13 cellular contexts compared by ENCODE assay signal in genomic region chr20:32822189-32822588, GRCh38. TPM values are rescaled to one million over a fixed set of nuclear protein-coding genes. Genes with fewer than 3 reads are reported as not detected.
A peak's percentile ranks its signal among the peaks of the same experiment; 100 is the strongest.
DNase-seq lines count a peak whose midpoint lies in the region; ATAC-seq and TF ChIP-seq lines count a peak whose summit lies in the region.
"Had no signal": no experiment of that assay in that cellular context is flagged by ENCODE, and none has a peak within 500 bp of the region (broad histone marks: within the 10 kb centered on the region; RNA-seq: fewer than 3 reads in every experiment).

No MANE protein-coding gene starts in this region.

- CTCF ChIA-PET in naive thymus-derived CD4-positive, alpha-beta T cell (lab: Charles Lee), result no interaction called here

- H3K27me3 ChIP-seq in BLaER1, result no peaks in the 10 kb centered on the region
- no peaks in the 10 kb centered on the region for H3K27me3 ChIP-seq in ascending aorta
- no peaks in the 10 kb centered on the region for H3K27me3 ChIP-seq in naive thymus-derived CD4-positive, alpha-beta T cell (ENCODE audit: control insufficient read depth in 2 of 2, insufficient read depth in 2 of 2, low read length in 2 of 2)
- H3K27me3 ChIP-seq: heart right ventricle had no signal

- DNase-seq in HFFc6 (no peak), ascending aorta (ENCODE audit: low spot score in 2 of 2) (no peak), NK-92 (lab: John Stamatoyannopoulos, UW; ENCODE audit: unreplicated experiment) (no peak), NCI-H2196 (lab: John Stamatoyannopoulos, UW; ENCODE audit: unreplicated experiment) (no peak)
- no peak for DNase-seq in naive thymus-derived CD4-positive, alpha-beta T cell
- DNase-seq in stimulated activated CD8-positive, alpha-beta memory T cell treated with anti-CD3 and anti-CD28 coated beads, Interleukin-4, amount 100 ng/mL, for 48 hours, result no peak
- DNase-seq: dermis blood vessel endothelial cell, heart right ventricle, NCI-H1417 had no signal

- peak overlapping the region; percentile 93 for H3K4me3 Mint-ChIP-seq in HFFc6
- peak overlapping the region in 9 of 10 donors; percentile 91 to 99 (median 94) for H3K4me3 Mint-ChIP-seq in naive thymus-derived CD4-positive, alpha-beta T cell

- H3K36me3 ChIP-seq in BLaER1 (peaks cover 27% of the 10 kb centered on the region), ascending aorta (peaks cover 6 to 11% of the 10 kb centered on the region in 2 donors)
- H3K36me3 ChIP-seq in naive thymus-derived CD4-positive, alpha-beta T cell (ENCODE audit: control insufficient read depth in 2 of 3, insufficient read depth in 3 of 3, low read length in 3 of 3), result peaks cover 0 to 15% (median 0%) of the 10 kb centered on the region in 3 experiments

- intact Hi-C loops in ascending aorta (cut with DNase I), result loop anchor here (5.0 kb wide), 1 partner anchor 545 kb away; the partner anchor contains the start of gene KIF3B
- intact Hi-C loops in naive thymus-derived CD4-positive, alpha-beta T cell (cut with micrococcal nuclease), result loop anchor here in 1 of 2 donors (5.0 kb wide), 1 partner anchor 285 kb away; no protein-coding TSS in a partner anchor

- H3K4me3 ChIP-seq in BLaER1 (no peak overlapping the region), ascending aorta (no peak overlapping the region)
- no peak overlapping the region for H3K4me3 ChIP-seq in naive thymus-derived CD4-positive, alpha-beta T cell (ENCODE audit: low read length)
- H3K4me3 ChIP-seq: heart right ventricle had no signal

- H4K20me1 ChIP-seq in BLaER1, result peaks cover 72% of the 10 kb centered on the region

- H3K4me1 Mint-ChIP-seq in HFFc6 (ENCODE audit: low read depth), result peaks cover 47% of the 10 kb centered on the region
- peaks cover 30 to 62% (median 57%) of the 10 kb centered on the region in 7 donors for H3K4me1 Mint-ChIP-seq in naive thymus-derived CD4-positive, alpha-beta T cell

- POLR2A ChIA-PET in naive thymus-derived CD4-positive, alpha-beta T cell (lab: Charles Lee), result interaction anchor here (0.6 to 1.9 kb wide), 4 partner anchors 8 to 28 kb away, joined by 3 to 6 read pairs (median 4); no protein-coding TSS in a partner anchor

- no peaks in the 10 kb centered on the region for H3K9me3 Mint-ChIP-seq in HFFc6
- peaks cover 0 to 4% (median 0%) of the 10 kb centered on the region in 11 donors for H3K9me3 Mint-ChIP-seq in naive thymus-derived CD4-positive, alpha-beta T cell
- H3K9me3 Mint-ChIP-seq: memory B cell had no signal

- H3K27me3 Mint-ChIP-seq in HFFc6 (ENCODE audit: insufficient read depth), result no peaks in the 10 kb centered on the region; the same call in 1 of the 2 replicates
- no peaks in the 10 kb centered on the region for H3K27me3 Mint-ChIP-seq in naive thymus-derived CD4-positive, alpha-beta T cell
- H3K27me3 Mint-ChIP-seq: memory B cell had no signal

- peak overlapping the region; percentile 92 for H3K27ac Mint-ChIP-seq in HFFc6
- peak overlapping the region in 8 of 9 donors; percentile 66 to 99 (median 84) for H3K27ac Mint-ChIP-seq in naive thymus-derived CD4-positive, alpha-beta T cell

- H3K9me3 ChIP-seq in BLaER1 (no peaks in the 10 kb centered on the region), ascending aorta (no peaks in the 10 kb centered on the region)
- no peaks in the 10 kb centered on the region for H3K9me3 ChIP-seq in naive thymus-derived CD4-positive, alpha-beta T cell (ENCODE audit: control insufficient read depth in 2 of 3, low read length in 3 of 3)
- H3K9me3 ChIP-seq: heart right ventricle had no signal

- no peak overlapping the region for H3K9ac ChIP-seq in BLaER1

- H3K4me1 ChIP-seq in BLaER1 (peaks cover 46% of the 10 kb centered on the region), ascending aorta (peaks cover 0 to 19% of the 10 kb centered on the region in 2 donors)
- H3K4me1 ChIP-seq in naive thymus-derived CD4-positive, alpha-beta T cell (ENCODE audit: control insufficient read depth in 2 of 2, insufficient read depth in 2 of 2, low read length in 2 of 2), result peaks cover 22 to 34% of the 10 kb centered on the region in 2 donors

- TF ChIP-seq CTCF in HFFc6 (IDR thresholded peaks at IDR 0.05) (no peak), ascending aorta (IDR thresholded peaks at IDR 0.05) (no peak)

- H3K27ac ChIP-seq in BLaER1 (no peak overlapping the region), ascending aorta (peak overlapping the region; percentile 38 to 40)
- H3K27ac ChIP-seq in naive thymus-derived CD4-positive, alpha-beta T cell (ENCODE audit: low read depth, low read length), result peak overlapping the region; percentile 85
- H3K27ac ChIP-seq: HL-60 had no signal

- H3K4me2 ChIP-seq in BLaER1, result peak overlapping the region; percentile 85

- peaks cover 4% of the 10 kb centered on the region; the same call in 1 of the 2 replicates for H3K36me3 Mint-ChIP-seq in HFFc6 (ENCODE audit: low read depth)
- peaks cover 0 to 14% (median 4%) of the 10 kb centered on the region in 5 donors for H3K36me3 Mint-ChIP-seq in naive thymus-derived CD4-positive, alpha-beta T cell

- ATAC-seq in naive thymus-derived CD4-positive, alpha-beta T cell, result no peak
- ATAC-seq in GM21619 (IDR thresholded peaks at IDR 0.05; ENCODE audit: unreplicated experiment), result no peak
- ATAC-seq: heart right ventricle had no signal

RNA-seq across cellular contexts. Expression of gene MAPRE1, which starts 2.4 kb away (rescaled TPM):
- 100 to 1,000 TPM; 125 to 152 (median 144) TPM for total RNA-seq in HFFc6 (2021; fragmentation: NEBNext Ultra II Directional; extraction: Animal tissue kit (Norgen Biotek cat#: 25700))
- 49.0 TPM for total RNA-seq in ascending aorta
- 100 to 1,000 TPM in 3 of 5 experiments, 10 to 100 TPM in 2; 83.0 to 118 (median 107) TPM for total RNA-seq in naive thymus-derived CD4-positive, alpha-beta T cell
- 100 to 1,000 TPM in 1 of 2 donors, 10 to 100 TPM in 1; 91.3 to 105 TPM for polyA plus RNA-seq in naive thymus-derived CD4-positive, alpha-beta T cell

RNA-seq across cellular contexts. Expression of gene EFCAB8, which starts 36.5 kb away (rescaled TPM):
- not detected for total RNA-seq in HFFc6 (2021; fragmentation: NEBNext Ultra II Directional; extraction: Animal tissue kit (Norgen Biotek cat#: 25700))
- not detected for total RNA-seq in ascending aorta
- 1 to 10 TPM in 3 of 5 experiments, under 1 TPM in 2; 0.46 to 2.8 (median 2.0) TPM for total RNA-seq in naive thymus-derived CD4-positive, alpha-beta T cell
- under 1 TPM in 1 of 2 donors, not detected in 1; 0.12 TPM for polyA plus RNA-seq in naive thymus-derived CD4-positive, alpha-beta T cell
